9 cellular contexts compared by ENCODE assay signal in the genomic region with DNA sequence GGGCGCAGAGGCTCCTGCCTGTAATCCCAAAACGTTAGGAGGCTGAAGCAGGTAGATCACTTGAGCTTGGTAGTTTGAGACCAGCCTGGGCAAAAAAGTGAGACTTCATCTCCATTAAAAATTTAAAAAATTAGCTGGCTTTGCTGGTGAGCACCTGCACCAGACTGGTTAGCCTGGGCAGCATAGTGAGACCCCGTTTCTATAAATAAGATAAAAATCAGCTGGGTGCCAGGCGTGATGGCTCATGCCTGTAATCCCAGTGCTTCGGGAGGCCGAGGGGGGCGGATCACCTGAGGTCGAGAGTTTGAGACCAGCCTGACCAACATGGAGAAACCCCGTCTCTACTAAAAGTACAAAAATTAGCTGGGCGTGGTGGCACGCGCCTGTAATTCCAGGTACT. TPM values are rescaled to one million over a fixed set of nuclear protein-coding genes. Genes with fewer than 3 reads are reported as not detected.
"Had no signal": no experiment of that assay in that cellular context is flagged by ENCODE, and none has a peak within 500 bp of the region (broad histone marks: within the 10 kb centered on the region; RNA-seq: fewer than 3 reads in every experiment).

No MANE protein-coding gene starts in this region.

- H3K27me3 Mint-ChIP-seq: IgD-negative memory B cell had no signal

- H2AFZ ChIP-seq: GM23248 had no signal

- H3K4me1 Mint-ChIP-seq: IgD-negative memory B cell had no signal

- H3K36me3 Mint-ChIP-seq: IgD-negative memory B cell had no signal

- H3K4me3 Mint-ChIP-seq: IgD-negative memory B cell had no signal

- DNase-seq: GM23248, GOT3, HCEC 1CT, KBM-7 had no signal

- H3K9ac ChIP-seq: GM23248 had no signal

- H3K27ac Mint-ChIP-seq: IgD-negative memory B cell had no signal

- H3K4me3 ChIP-seq: GM23248 had no signal

- FAIRE-seq: H54, HTR-8/SVneo had no signal

- H3K27ac ChIP-seq: GM23248 had no signal

RNA-seq across cellular contexts. Expression of a gene that starts 32.4 kb away (rescaled TPM):
- total RNA-seq: GM23248, H9, HT-29 had no signal
- polyA plus RNA-seq: GM23248, IgD-negative memory B cell had no signal
